Comparison of ENCODE assay signal across 8 cellular contexts in genomic region chr22:17158176-17158567, GRCh38. TPM values are rescaled to one million over a fixed set of nuclear protein-coding genes. Genes with fewer than 3 reads are reported as not detected.
DNase-seq lines count a peak whose midpoint lies in the region; ATAC-seq and TF ChIP-seq lines count a peak whose summit lies in the region.

No MANE protein-coding gene starts in this region.

- no peaks in the 10 kb centered on the region for H3K9me3 ChIP-seq in A673 (ENCODE audit: low read depth, low read length, poor library complexity, severe bottlenecking)
- no peaks in the 10 kb centered on the region for H3K9me3 ChIP-seq in muscle layer of colon (ENCODE audit: low read length)

- H3K4me3 ChIP-seq in A673 (ENCODE audit: low read depth, low read length, poor library complexity, severe bottlenecking) (peak overlapping the region; percentile 84), muscle layer of colon (ENCODE audit: low read depth in 1 of 2, low read length in 2 of 2) (peak overlapping the region; percentile 79 to 84)
- peak overlapping the region; percentile 85 for H3K4me3 ChIP-seq in Jurkat, Clone E6-1 (ENCODE audit: low read length)

- H3K27me3 ChIP-seq in A673 (replicated peaks; ENCODE audit: insufficient read depth, low read depth, low read length, poor library complexity) (no peaks in the 10 kb centered on the region), muscle layer of colon (ENCODE audit: control insufficient read depth in 1 of 2, insufficient read depth in 2 of 2, low read length in 2 of 2) (no peaks in the 10 kb centered on the region)

- BruUV-seq in A673 (replicated peaks; lab: Mats Ljungman, UMichigan) = no TSS peak

- peaks cover 4% of the 10 kb centered on the region for H3K36me3 ChIP-seq in A673 (ENCODE audit: insufficient read depth, low read length, poor library complexity, severe bottlenecking)
- H3K36me3 ChIP-seq in muscle layer of colon (ENCODE audit: insufficient read depth, low read length) = no peaks in the 10 kb centered on the region

- POLR2A ChIA-PET in A673 (lab: Charles Lee; ENCODE audit: low non-redundant PET) = no interaction called here

- H3K4me3 Mint-ChIP-seq in central memory CD8-positive, alpha-beta T cell = peak overlapping the region; percentile 82

- H3K36me3 Mint-ChIP-seq in central memory CD8-positive, alpha-beta T cell (ENCODE audit: insufficient read depth) = no peaks in the 10 kb centered on the region

- H3K27ac ChIP-seq in A673 (ENCODE audit: low read depth, low read length, poor library complexity, severe bottlenecking) = peak overlapping the region; percentile 93
- peak overlapping the region; percentile 95 for H3K27ac ChIP-seq in muscle layer of colon (ENCODE audit: low read depth, low read length)

- H3K9me3 Mint-ChIP-seq in central memory CD8-positive, alpha-beta T cell = no peaks in the 10 kb centered on the region

- ATAC-seq in central memory CD8-positive, alpha-beta T cell (replicated peaks; ENCODE audit: extremely low read depth, poor library complexity, severe bottlenecking) = no peak

- DNase-seq in A673 (ENCODE audit: low spot score) = no peak
- no peak for DNase-seq in Jurkat, Clone E6-1 (ENCODE audit: low read depth, low spot score)
- DNase-seq in central memory CD8-positive, alpha-beta T cell (ENCODE audit: low spot score in 2 of 2) = no peak
- DNase-seq in Ammon's horn (ENCODE audit: low spot score) = no peak
- DNase-seq in epidermal melanocyte (ENCODE audit: insufficient read length, low spot score) = no peak
- DNase-seq in DMS114 treated with DMSO at 0.1 percent for 48 hours (lab: John Stamatoyannopoulos, UW; ENCODE audit: unreplicated experiment) = no peak
- no peak for DNase-seq in Kasumi-1 (lab: John Stamatoyannopoulos, UW)

- no peaks in the 10 kb centered on the region for H3K27me3 Mint-ChIP-seq in central memory CD8-positive, alpha-beta T cell

- peak overlapping the region; percentile 33 for H3K9ac ChIP-seq in muscle layer of colon (ENCODE audit: low read length)

- TF ChIP-seq CTCF in A673 (conservative IDR thresholded peaks at IDR 0.05; ENCODE audit: low read depth, low read length) = no peak

- H3K4me1 ChIP-seq in A673 (ENCODE audit: insufficient read depth, low read length, poor library complexity, severe bottlenecking) = peaks cover 5% of the 10 kb centered on the region
- H3K4me1 ChIP-seq in muscle layer of colon (ENCODE audit: insufficient read depth, low read length) = peaks cover 14% of the 10 kb centered on the region

- intact Hi-C loops in A673 (cut with micrococcal nuclease; ENCODE audit: unreplicated experiment) = no loop called here

- peaks cover 26% of the 10 kb centered on the region for H3K4me1 Mint-ChIP-seq in central memory CD8-positive, alpha-beta T cell

- H3K27ac Mint-ChIP-seq in central memory CD8-positive, alpha-beta T cell (ENCODE audit: low read depth) = peak overlapping the region; percentile 78

- CTCF ChIA-PET in A673 (lab: Charles Lee) = interaction anchor here (0.6 kb wide), 1 partner anchor 242 kb away, joined by 3 read pairs; no protein-coding TSS in a partner anchor

RNA-seq across cellular contexts. Expression of gene HDHD5, which starts 0.9 kb away (rescaled TPM):
- total RNA-seq in A673 (2021) = 59.4 and 61.6 TPM in 2 replicates
- 89.4 TPM for polyA plus RNA-seq in Jurkat, Clone E6-1 (2012; ENCODE audit: insufficient read depth, insufficient read length)

RNA-seq across cellular contexts. Expression of gene TMEM121B, which starts 37.0 kb away (rescaled TPM):
- total RNA-seq in A673 (2021) = 2.5 and 3.0 TPM in 2 replicates
- 1.7 TPM for polyA plus RNA-seq in Jurkat, Clone E6-1 (2012; ENCODE audit: insufficient read depth, insufficient read length)
